Comparison of ENCODE assay signal across 15 cellular contexts in the genomic region with DNA sequence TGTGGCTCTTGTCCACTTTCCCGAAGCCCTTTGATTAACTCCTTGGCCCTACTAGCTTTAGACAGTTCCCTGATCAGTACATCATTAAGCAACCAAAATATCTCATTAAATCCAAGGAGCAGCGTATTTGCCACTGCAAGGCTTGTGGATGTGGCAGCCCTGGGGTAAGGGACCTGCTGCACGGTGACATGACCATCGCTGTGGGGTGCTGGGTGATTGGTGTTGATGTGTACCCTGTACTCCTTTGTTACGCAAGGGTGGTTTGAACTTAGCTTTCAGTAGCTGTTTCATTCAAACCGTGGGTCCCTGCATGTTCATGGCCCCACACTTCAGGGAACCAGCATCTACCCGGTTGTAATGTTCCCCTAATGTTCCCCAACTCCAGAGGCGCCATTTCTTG. TPM values are rescaled to one million over a fixed set of nuclear protein-coding genes. Genes with fewer than 3 reads are reported as not detected.
A peak's percentile ranks its signal among the peaks of the same experiment; 100 is the strongest.
DNase-seq lines count a peak whose midpoint lies in the region; ATAC-seq and TF ChIP-seq lines count a peak whose summit lies in the region.
"Had no signal": no experiment of that assay in that cellular context is flagged by ENCODE, and none has a peak within 500 bp of the region (broad histone marks: within the 10 kb centered on the region; RNA-seq: fewer than 3 reads in every experiment).

No MANE protein-coding gene starts in this region.

- CTCF ChIA-PET in activated CD8-positive, alpha-beta memory T cell treated with anti-CD3 and anti-CD28 coated beads, Interleukin-2, amount 10 ng/mL, durations not matched to agents 7 days and 5 days (lab: Charles Lee): interaction anchor here (0.6 to 2.6 kb wide), 2 partner anchors 123 to 342 kb away, joined by 3 to 8 read pairs; a partner anchor contains a TSS

- peaks cover 69% of the 10 kb centered on the region for H3K36me3 Mint-ChIP-seq in activated CD8-positive, alpha-beta memory T cell treated with anti-CD3 and anti-CD28 coated beads, Interleukin-2, amount 10 ng/mL, durations not matched to agents 7 days and 5 days
- H3K36me3 Mint-ChIP-seq in dendritic cell treated with granulocyte-macrophage colony-stimulating factor and Interleukin-4, amounts not matched to agents 40 ng/mL and 50 ng/mL, for 4 days (ENCODE audit: low read depth): peaks cover 85% of the 10 kb centered on the region
- H3K36me3 Mint-ChIP-seq in stimulated activated effector memory CD8-positive, alpha-beta T cell treated with anti-CD3 and anti-CD28 coated beads, Interleukin-12 subunit alpha, Interleukin-12 subunit beta, amount 100 ng/mL, for 72 hours: peaks cover 100% of the 10 kb centered on the region

- intact Hi-C loops in dendritic cell treated with granulocyte-macrophage colony-stimulating factor and Interleukin-4, amounts not matched to agents 40 ng/mL and 50 ng/mL, for 4 days (cut with micrococcal nuclease): no loop called here
- intact Hi-C loops in psoas muscle (cut with DNase I): no loop called here

- WGBS in psoas muscle, 3 donors: 90 to 94% (median 93%) methylated on average over 8 of the region's 8 CpGs

- H3K27me3 ChIP-seq in psoas muscle (ENCODE audit: insufficient read depth in 3 of 3, low read length in 2 of 3): no peaks in the 10 kb centered on the region
- H3K27me3 ChIP-seq: hepatocyte had no signal

- no peak overlapping the region for H3K4me3 Mint-ChIP-seq in activated CD8-positive, alpha-beta memory T cell treated with anti-CD3 and anti-CD28 coated beads, Interleukin-2, amount 10 ng/mL, durations not matched to agents 7 days and 5 days
- no peak overlapping the region for H3K4me3 Mint-ChIP-seq in dendritic cell treated with granulocyte-macrophage colony-stimulating factor and Interleukin-4, amounts not matched to agents 40 ng/mL and 50 ng/mL, for 4 days
- no peak overlapping the region for H3K4me3 Mint-ChIP-seq in stimulated activated effector memory CD8-positive, alpha-beta T cell treated with anti-CD3 and anti-CD28 coated beads, Interleukin-12 subunit alpha, Interleukin-12 subunit beta, amount 100 ng/mL, for 72 hours

- no peak for TF ChIP-seq POLR2A in NB4 (IDR thresholded peaks at IDR 0.05; ENCODE audit: extremely low read depth, insufficient read length)

- peaks cover 83% of the 10 kb centered on the region for H3K4me1 Mint-ChIP-seq in activated CD8-positive, alpha-beta memory T cell treated with anti-CD3 and anti-CD28 coated beads, Interleukin-2, amount 10 ng/mL, durations not matched to agents 7 days and 5 days
- peaks cover 33% of the 10 kb centered on the region for H3K4me1 Mint-ChIP-seq in dendritic cell treated with granulocyte-macrophage colony-stimulating factor and Interleukin-4, amounts not matched to agents 40 ng/mL and 50 ng/mL, for 4 days (ENCODE audit: low read depth)
- peaks cover 83% of the 10 kb centered on the region for H3K4me1 Mint-ChIP-seq in stimulated activated effector memory CD8-positive, alpha-beta T cell treated with anti-CD3 and anti-CD28 coated beads, Interleukin-12 subunit alpha, Interleukin-12 subunit beta, amount 100 ng/mL, for 72 hours

- no peaks in the 10 kb centered on the region for H3K9me3 ChIP-seq in psoas muscle
- H3K9me3 ChIP-seq: prostate gland, thoracic aorta had no signal

- no peaks in the 10 kb centered on the region for H3K9me3 Mint-ChIP-seq in activated CD8-positive, alpha-beta memory T cell treated with anti-CD3 and anti-CD28 coated beads, Interleukin-2, amount 10 ng/mL, durations not matched to agents 7 days and 5 days (ENCODE audit: low read depth)
- no peaks in the 10 kb centered on the region for H3K9me3 Mint-ChIP-seq in dendritic cell treated with granulocyte-macrophage colony-stimulating factor and Interleukin-4, amounts not matched to agents 40 ng/mL and 50 ng/mL, for 4 days
- H3K9me3 Mint-ChIP-seq in stimulated activated effector memory CD8-positive, alpha-beta T cell treated with anti-CD3 and anti-CD28 coated beads, Interleukin-12 subunit alpha, Interleukin-12 subunit beta, amount 100 ng/mL, for 72 hours: no peaks in the 10 kb centered on the region
- H3K9me3 Mint-ChIP-seq: activated T-cell treated with anti-CD3 and anti-CD28 coated beads, Interleukin-2, amount 50 U/mL, for 4 hours had no signal

- no peaks in the 10 kb centered on the region for H3K27me3 Mint-ChIP-seq in activated CD8-positive, alpha-beta memory T cell treated with anti-CD3 and anti-CD28 coated beads, Interleukin-2, amount 10 ng/mL, durations not matched to agents 7 days and 5 days
- H3K27me3 Mint-ChIP-seq in dendritic cell treated with granulocyte-macrophage colony-stimulating factor and Interleukin-4, amounts not matched to agents 40 ng/mL and 50 ng/mL, for 4 days: no peaks in the 10 kb centered on the region

- no peak for ATAC-seq in activated CD8-positive, alpha-beta memory T cell treated with anti-CD3 and anti-CD28 coated beads, Interleukin-2, amount 10 ng/mL, durations not matched to agents 7 days and 5 days
- no peak for ATAC-seq in stimulated activated effector memory CD8-positive, alpha-beta T cell treated with anti-CD3 and anti-CD28 coated beads, Interleukin-12 subunit alpha, Interleukin-12 subunit beta, amount 100 ng/mL, for 72 hours
- ATAC-seq in HG03139 (IDR thresholded peaks at IDR 0.05; ENCODE audit: unreplicated experiment) (no peak), psoas muscle (no peak)
- ATAC-seq: activated T-cell treated with anti-CD3 and anti-CD28 coated beads, Interleukin-2, amount 50 U/mL, for 4 hours; left cardiac atrium had no signal

- no peak overlapping the region for H3K27ac ChIP-seq in psoas muscle
- H3K27ac ChIP-seq: hepatocyte had no signal

- H3K27ac Mint-ChIP-seq in activated CD8-positive, alpha-beta memory T cell treated with anti-CD3 and anti-CD28 coated beads, Interleukin-2, amount 10 ng/mL, durations not matched to agents 7 days and 5 days: peak overlapping the region; percentile 96
- peak overlapping the region; percentile 64 for H3K27ac Mint-ChIP-seq in dendritic cell treated with granulocyte-macrophage colony-stimulating factor and Interleukin-4, amounts not matched to agents 40 ng/mL and 50 ng/mL, for 4 days
- peak overlapping the region; percentile 88 for H3K27ac Mint-ChIP-seq in stimulated activated effector memory CD8-positive, alpha-beta T cell treated with anti-CD3 and anti-CD28 coated beads, Interleukin-12 subunit alpha, Interleukin-12 subunit beta, amount 100 ng/mL, for 72 hours

- no peak for TF ChIP-seq CTCF in NB4 (IDR thresholded peaks at IDR 0.05; ENCODE audit: low read depth, low read length)
- TF ChIP-seq CTCF in psoas muscle (IDR thresholded peaks at IDR 0.05): no peak

- H3K4me1 ChIP-seq in psoas muscle: peaks cover 2% of the 10 kb centered on the region
- H3K4me1 ChIP-seq: prostate gland had no signal

- DNase-seq in activated CD8-positive, alpha-beta memory T cell treated with anti-CD3 and anti-CD28 coated beads, Interleukin-2, amount 10 ng/mL, durations not matched to agents 7 days and 5 days: no peak
- no peak for DNase-seq in activated CD8-positive, alpha-beta memory T cell treated with anti-CD3 and anti-CD28 coated beads, Interleukin-2, amount 50 U/mL, for 4 hours
- DNase-seq in NB4 (ENCODE audit: low read depth) (peak; percentile 25), psoas muscle (no peak), hippocampal formation (lab: John Stamatoyannopoulos, UW) (no peak)
- DNase-seq in stimulated activated effector memory CD8-positive, alpha-beta T cell treated with anti-CD3 and anti-CD28 coated beads, Interleukin-12 subunit alpha, Interleukin-12 subunit beta, amount 100 ng/mL, for 72 hours (ENCODE audit: low spot score in 2 of 2): no peak
- DNase-seq: activated T-cell treated with anti-CD3 and anti-CD28 coated beads, Interleukin-2, amount 50 U/mL, for 4 hours; left cardiac atrium; NCI-H1694; NCI-H524 had no signal

- no peak overlapping the region for H3K4me3 ChIP-seq in NB4 (ENCODE audit: low read depth, low read length)
- no peak overlapping the region for H3K4me3 ChIP-seq in psoas muscle
- H3K4me3 ChIP-seq: hepatocyte, prostate gland, thoracic aorta had no signal

- H3K36me3 ChIP-seq in psoas muscle (ENCODE audit: insufficient read depth in 1 of 2, low read depth in 1 of 2): peaks cover 3 to 62% of the 10 kb centered on the region in 2 donors

RNA-seq across cellular contexts. Expression of a gene that starts 41.0 kb away (rescaled TPM):
- total RNA-seq in activated CD8-positive, alpha-beta memory T cell treated with anti-CD3 and anti-CD28 coated beads, Interleukin-2, amount 10 ng/mL, durations not matched to agents 7 days and 5 days: 100 to 1,000 TPM in 1 of 2 experiments, 10 to 100 TPM in 1; 87.8 to 123 TPM
- total RNA-seq in psoas muscle: 10 to 100 TPM; 12.4 to 20.4 (median 15.4) TPM
- polyA plus RNA-seq in psoas muscle: 1 to 10 TPM; 2.3 to 8.2 (median 4.1) TPM

Comparison
In these comparisons a context has a peak if more than half of its experiments do, and no peak if none do; other contexts are left out.
1. RNA of a gene that starts 41.0 kb away (total RNA-seq): 87.8 to 123 TPM in activated CD8-positive, alpha-beta memory T cell treated with anti-CD3 and anti-CD28 coated beads, Interleukin-2, amount 10 ng/mL, durations not matched to agents 7 days and 5 days; 12.4 to 20.4 TPM in psoas muscle; every median in the first group is over 4 times any median in the second.
2. Peak in every context shown above with its lines, with median percentiles within 50 percentile points of each other: H3K27ac Mint-ChIP-seq.